Comparison of ENCODE assay signal across 1 cellular context in the genomic region with DNA sequence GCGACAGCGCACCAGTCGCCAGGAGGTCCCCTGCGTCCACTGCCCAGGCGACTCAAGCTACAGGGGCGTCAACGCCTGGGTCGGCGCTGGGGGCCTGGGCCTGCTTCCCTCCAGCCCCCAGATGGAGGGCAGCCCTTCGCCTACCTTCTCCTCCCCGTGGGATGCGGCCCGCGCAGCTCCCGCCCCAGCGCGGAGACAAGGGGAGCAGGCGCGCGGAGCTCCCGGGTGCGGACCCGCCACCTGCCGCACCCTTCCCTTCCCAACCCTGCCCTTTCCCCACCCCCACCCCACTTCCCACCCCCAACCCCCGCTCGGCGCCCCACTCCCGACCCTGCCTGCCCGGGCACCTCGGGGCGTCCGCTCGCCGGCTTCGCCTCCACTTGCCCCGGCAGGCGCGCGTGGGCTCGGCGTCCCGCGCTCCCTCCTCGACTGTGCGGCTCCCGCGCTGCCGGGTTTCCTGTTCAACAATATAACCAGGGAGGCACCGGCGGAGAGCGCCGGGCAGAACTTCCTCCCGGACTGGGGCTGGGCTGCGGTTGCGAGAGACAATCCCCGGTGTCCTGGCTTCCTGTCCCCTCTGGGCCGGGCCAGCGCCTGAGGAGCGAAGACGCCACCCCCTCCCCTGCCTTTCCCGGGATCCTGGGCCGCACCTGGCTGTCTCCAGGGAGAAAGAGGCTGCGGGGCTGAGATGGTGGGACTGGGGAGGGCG.
TF ChIP-seq lines count a peak whose summit lies in the region.

A gene with protein sequence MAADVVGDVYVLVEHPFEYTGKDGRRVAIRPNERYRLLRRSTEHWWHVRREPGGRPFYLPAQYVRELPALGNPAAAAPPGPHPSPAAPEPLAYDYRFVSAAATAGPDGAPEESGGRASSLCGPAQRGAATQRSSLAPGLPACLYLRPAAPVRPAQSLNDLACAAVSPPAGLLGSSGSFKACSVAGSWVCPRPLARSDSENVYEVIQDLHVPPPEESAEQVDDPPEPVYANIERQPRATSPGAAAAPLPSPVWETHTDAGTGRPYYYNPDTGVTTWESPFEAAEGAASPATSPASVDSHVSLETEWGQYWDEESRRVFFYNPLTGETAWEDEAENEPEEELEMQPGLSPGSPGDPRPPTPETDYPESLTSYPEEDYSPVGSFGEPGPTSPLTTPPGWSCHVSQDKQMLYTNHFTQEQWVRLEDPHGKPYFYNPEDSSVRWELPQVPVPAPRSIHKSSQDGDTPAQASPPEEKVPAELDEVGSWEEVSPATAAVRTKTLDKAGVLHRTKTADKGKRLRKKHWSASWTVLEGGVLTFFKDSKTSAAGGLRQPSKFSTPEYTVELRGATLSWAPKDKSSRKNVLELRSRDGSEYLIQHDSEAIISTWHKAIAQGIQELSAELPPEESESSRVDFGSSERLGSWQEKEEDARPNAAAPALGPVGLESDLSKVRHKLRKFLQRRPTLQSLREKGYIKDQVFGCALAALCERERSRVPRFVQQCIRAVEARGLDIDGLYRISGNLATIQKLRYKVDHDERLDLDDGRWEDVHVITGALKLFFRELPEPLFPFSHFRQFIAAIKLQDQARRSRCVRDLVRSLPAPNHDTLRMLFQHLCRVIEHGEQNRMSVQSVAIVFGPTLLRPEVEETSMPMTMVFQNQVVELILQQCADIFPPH (minus strand): TSS at position 466 of the 709 bp plus-strand sequence. CDS start 2,591 bp downstream, outside the sequence.

TF ChIP-seq in WTC11, 78 proteins besides CTCF, POLR2A, EP300 and RAD21 (continued from another document):
- TF ChIP-seq, protein P1, sequence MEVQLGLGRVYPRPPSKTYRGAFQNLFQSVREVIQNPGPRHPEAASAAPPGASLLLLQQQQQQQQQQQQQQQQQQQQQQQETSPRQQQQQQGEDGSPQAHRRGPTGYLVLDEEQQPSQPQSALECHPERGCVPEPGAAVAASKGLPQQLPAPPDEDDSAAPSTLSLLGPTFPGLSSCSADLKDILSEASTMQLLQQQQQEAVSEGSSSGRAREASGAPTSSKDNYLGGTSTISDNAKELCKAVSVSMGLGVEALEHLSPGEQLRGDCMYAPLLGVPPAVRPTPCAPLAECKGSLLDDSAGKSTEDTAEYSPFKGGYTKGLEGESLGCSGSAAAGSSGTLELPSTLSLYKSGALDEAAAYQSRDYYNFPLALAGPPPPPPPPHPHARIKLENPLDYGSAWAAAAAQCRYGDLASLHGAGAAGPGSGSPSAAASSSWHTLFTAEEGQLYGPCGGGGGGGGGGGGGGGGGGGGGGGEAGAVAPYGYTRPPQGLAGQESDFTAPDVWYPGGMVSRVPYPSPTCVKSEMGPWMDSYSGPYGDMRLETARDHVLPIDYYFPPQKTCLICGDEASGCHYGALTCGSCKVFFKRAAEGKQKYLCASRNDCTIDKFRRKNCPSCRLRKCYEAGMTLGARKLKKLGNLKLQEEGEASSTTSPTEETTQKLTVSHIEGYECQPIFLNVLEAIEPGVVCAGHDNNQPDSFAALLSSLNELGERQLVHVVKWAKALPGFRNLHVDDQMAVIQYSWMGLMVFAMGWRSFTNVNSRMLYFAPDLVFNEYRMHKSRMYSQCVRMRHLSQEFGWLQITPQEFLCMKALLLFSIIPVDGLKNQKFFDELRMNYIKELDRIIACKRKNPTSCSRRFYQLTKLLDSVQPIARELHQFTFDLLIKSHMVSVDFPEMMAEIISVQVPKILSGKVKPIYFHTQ (CRISPR knock-in tag; IDR thresholded peaks at IDR 0.05): no peak
- TF ChIP-seq ZNF232 (CRISPR knock-in tag; IDR thresholded peaks at IDR 0.05): no peak
- no peak for TF ChIP-seq SMAD4 (CRISPR knock-in tag; IDR thresholded peaks at IDR 0.05)
TF ChIP-seq in WTC11: peak in this region for 0.
